Comparison of ENCODE assay signal across 1 cellular context in genomic region chr10:92486637-92487036, GRCh38.
TF ChIP-seq lines count a peak whose summit lies in the region.

No MANE protein-coding gene starts in this region.

TF ChIP-seq in K562, 482 proteins besides CTCF, POLR2A, EP300 and RAD21 (continued from another document and continues in another):
- TF ChIP-seq, protein P1, sequence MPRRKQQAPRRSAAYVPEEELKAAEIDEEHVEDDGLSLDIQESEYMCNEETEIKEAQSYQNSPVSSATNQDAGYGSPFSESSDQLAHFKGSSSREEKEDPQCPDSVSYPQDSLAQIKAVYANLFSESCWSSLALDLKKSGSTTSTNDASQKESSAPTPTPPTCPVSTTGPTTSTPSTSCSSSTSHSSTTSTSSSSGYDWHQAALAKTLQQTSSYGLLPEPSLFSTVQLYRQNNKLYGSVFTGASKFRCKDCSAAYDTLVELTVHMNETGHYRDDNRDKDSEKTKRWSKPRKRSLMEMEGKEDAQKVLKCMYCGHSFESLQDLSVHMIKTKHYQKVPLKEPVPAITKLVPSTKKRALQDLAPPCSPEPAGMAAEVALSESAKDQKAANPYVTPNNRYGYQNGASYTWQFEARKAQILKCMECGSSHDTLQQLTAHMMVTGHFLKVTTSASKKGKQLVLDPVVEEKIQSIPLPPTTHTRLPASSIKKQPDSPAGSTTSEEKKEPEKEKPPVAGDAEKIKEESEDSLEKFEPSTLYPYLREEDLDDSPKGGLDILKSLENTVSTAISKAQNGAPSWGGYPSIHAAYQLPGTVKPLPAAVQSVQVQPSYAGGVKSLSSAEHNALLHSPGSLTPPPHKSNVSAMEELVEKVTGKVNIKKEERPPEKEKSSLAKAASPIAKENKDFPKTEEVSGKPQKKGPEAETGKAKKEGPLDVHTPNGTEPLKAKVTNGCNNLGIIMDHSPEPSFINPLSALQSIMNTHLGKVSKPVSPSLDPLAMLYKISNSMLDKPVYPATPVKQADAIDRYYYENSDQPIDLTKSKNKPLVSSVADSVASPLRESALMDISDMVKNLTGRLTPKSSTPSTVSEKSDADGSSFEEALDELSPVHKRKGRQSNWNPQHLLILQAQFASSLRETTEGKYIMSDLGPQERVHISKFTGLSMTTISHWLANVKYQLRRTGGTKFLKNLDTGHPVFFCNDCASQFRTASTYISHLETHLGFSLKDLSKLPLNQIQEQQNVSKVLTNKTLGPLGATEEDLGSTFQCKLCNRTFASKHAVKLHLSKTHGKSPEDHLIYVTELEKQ (CRISPR knock-in tag; IDR thresholded peaks at IDR 0.05): no peak
- TF ChIP-seq CCAR2 (IDR thresholded peaks at IDR 0.05; ENCODE audit: low read depth, low read length) (no peak), ZNF583 (CRISPR knock-in tag; IDR thresholded peaks at IDR 0.05) (no peak), POLR2B (IDR thresholded peaks at IDR 0.05; ENCODE audit: low read depth, partially characterized antibody) (no peak), ZBTB12 (CRISPR knock-in tag; IDR thresholded peaks at IDR 0.05) (no peak), SMAD2 (IDR thresholded peaks at IDR 0.05; ENCODE audit: low read depth, low read length) (no peak), PBX2 (CRISPR knock-in tag; IDR thresholded peaks at IDR 0.05; ENCODE audit: low read depth) (no peak), PBX2 (tag; conservative IDR thresholded peaks at IDR 0.05; ENCODE audit: low read depth) (0 out of 2 replicates have a peak, but pooled peaks have one; percentile 28), LEF1 (IDR thresholded peaks at IDR 0.05) (0 out of 2 replicates have a peak, but pooled peaks have one; percentile 61), SRSF1 (IDR thresholded peaks at IDR 0.05; ENCODE audit: low read depth, low read length) (no peak), FOSL1 (tag; conservative IDR thresholded peaks at IDR 0.05) (0 out of 2 replicates have a peak, but pooled peaks have one; percentile 28), YBX1 (IDR thresholded peaks at IDR 0.05) (no peak), RCOR1 (IDR thresholded peaks at IDR 0.05; ENCODE audit: borderline replicate concordance in 1 of 2, low read depth in 2 of 2, low read length in 2 of 2) (0 out of 4 replicates have a peak, but pooled peaks of 1 of the 2 experiments have one; percentile 34), ARID3A (IDR thresholded peaks at IDR 0.05; ENCODE audit: borderline replicate concordance, low read depth, low read length) (peak; percentile 74), GABPB1 (CRISPR knock-in tag; IDR thresholded peaks at IDR 0.05) (no peak), CCNT2 (IDR thresholded peaks at IDR 0.05; ENCODE audit: borderline replicate concordance, extremely low read depth, insufficient read length, low read depth, low read length) (peak; percentile 16), FOXM1 (IDR thresholded peaks at IDR 0.05; ENCODE audit: low read depth) (0 out of 2 replicates have a peak, but pooled peaks have one; percentile 19), FOXM1 (CRISPR knock-in tag; IDR thresholded peaks at IDR 0.05; ENCODE audit: low read depth) (no peak), THRAP3 (IDR thresholded peaks at IDR 0.05; ENCODE audit: borderline replicate concordance) (no peak), SMARCC2 (IDR thresholded peaks at IDR 0.05; ENCODE audit: low read depth) (peak; percentile 77), ZNF316 (IDR thresholded peaks at IDR 0.05) (peak; percentile 68; the same call in 1 of the 2 replicates), ZKSCAN8 (CRISPR knock-in tag; IDR thresholded peaks at IDR 0.05) (no peak), HLTF (IDR thresholded peaks at IDR 0.05) (no peak)
- TF ChIP-seq, protein P2, sequence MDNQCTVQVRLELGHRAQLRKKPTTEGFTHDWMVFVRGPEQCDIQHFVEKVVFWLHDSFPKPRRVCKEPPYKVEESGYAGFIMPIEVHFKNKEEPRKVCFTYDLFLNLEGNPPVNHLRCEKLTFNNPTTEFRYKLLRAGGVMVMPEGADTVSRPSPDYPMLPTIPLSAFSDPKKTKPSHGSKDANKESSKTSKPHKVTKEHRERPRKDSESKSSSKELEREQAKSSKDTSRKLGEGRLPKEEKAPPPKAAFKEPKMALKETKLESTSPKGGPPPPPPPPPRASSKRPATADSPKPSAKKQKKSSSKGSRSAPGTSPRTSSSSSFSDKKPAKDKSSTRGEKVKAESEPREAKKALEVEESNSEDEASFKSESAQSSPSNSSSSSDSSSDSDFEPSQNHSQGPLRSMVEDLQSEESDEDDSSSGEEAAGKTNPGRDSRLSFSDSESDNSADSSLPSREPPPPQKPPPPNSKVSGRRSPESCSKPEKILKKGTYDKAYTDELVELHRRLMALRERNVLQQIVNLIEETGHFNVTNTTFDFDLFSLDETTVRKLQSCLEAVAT (IDR thresholded peaks at IDR 0.05): peak in 1 of 2 experiments; percentile 46; a peak in 1 of 4 replicates
- TF ChIP-seq, protein P3, sequence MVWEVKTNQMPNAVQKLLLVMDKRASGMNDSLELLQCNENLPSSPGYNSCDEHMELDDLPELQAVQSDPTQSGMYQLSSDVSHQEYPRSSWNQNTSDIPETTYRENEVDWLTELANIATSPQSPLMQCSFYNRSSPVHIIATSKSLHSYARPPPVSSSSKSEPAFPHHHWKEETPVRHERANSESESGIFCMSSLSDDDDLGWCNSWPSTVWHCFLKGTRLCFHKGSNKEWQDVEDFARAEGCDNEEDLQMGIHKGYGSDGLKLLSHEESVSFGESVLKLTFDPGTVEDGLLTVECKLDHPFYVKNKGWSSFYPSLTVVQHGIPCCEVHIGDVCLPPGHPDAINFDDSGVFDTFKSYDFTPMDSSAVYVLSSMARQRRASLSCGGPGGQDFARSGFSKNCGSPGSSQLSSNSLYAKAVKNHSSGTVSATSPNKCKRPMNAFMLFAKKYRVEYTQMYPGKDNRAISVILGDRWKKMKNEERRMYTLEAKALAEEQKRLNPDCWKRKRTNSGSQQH (CRISPR knock-in tag; IDR thresholded peaks at IDR 0.05): no peak
- TF ChIP-seq, protein P4, sequence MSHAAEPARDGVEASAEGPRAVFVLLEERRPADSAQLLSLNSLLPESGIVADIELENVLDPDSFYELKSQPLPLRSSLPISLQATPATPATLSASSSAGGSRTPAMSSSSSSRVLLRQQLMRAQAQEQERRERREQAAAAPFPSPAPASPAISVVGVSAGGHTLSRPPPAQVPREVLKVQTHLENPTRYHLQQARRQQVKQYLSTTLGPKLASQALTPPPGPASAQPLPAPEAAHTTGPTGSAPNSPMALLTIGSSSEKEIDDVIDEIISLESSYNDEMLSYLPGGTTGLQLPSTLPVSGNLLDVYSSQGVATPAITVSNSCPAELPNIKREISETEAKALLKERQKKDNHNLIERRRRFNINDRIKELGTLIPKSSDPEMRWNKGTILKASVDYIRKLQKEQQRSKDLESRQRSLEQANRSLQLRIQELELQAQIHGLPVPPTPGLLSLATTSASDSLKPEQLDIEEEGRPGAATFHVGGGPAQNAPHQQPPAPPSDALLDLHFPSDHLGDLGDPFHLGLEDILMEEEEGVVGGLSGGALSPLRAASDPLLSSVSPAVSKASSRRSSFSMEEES (CRISPR knock-in tag; IDR thresholded peaks at IDR 0.05): no peak
- TF ChIP-seq, protein P5, sequence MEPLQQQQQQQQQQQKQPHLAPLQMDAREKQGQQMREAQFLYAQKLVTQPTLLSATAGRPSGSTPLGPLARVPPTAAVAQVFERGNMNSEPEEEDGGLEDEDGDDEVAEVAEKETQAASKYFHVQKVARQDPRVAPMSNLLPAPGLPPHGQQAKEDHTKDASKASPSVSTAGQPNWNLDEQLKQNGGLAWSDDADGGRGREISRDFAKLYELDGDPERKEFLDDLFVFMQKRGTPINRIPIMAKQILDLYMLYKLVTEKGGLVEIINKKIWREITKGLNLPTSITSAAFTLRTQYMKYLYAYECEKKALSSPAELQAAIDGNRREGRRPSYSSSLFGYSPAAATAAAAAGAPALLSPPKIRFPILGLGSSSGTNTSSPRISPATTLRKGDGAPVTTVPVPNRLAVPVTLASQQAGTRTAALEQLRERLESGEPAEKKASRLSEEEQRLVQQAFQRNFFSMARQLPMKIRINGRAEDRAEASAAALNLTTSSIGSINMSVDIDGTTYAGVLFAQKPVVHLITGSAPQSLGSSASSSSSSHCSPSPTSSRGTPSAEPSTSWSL (CRISPR knock-in tag; IDR thresholded peaks at IDR 0.05; ENCODE audit: borderline replicate concordance): no peak
- TF ChIP-seq, protein P6, sequence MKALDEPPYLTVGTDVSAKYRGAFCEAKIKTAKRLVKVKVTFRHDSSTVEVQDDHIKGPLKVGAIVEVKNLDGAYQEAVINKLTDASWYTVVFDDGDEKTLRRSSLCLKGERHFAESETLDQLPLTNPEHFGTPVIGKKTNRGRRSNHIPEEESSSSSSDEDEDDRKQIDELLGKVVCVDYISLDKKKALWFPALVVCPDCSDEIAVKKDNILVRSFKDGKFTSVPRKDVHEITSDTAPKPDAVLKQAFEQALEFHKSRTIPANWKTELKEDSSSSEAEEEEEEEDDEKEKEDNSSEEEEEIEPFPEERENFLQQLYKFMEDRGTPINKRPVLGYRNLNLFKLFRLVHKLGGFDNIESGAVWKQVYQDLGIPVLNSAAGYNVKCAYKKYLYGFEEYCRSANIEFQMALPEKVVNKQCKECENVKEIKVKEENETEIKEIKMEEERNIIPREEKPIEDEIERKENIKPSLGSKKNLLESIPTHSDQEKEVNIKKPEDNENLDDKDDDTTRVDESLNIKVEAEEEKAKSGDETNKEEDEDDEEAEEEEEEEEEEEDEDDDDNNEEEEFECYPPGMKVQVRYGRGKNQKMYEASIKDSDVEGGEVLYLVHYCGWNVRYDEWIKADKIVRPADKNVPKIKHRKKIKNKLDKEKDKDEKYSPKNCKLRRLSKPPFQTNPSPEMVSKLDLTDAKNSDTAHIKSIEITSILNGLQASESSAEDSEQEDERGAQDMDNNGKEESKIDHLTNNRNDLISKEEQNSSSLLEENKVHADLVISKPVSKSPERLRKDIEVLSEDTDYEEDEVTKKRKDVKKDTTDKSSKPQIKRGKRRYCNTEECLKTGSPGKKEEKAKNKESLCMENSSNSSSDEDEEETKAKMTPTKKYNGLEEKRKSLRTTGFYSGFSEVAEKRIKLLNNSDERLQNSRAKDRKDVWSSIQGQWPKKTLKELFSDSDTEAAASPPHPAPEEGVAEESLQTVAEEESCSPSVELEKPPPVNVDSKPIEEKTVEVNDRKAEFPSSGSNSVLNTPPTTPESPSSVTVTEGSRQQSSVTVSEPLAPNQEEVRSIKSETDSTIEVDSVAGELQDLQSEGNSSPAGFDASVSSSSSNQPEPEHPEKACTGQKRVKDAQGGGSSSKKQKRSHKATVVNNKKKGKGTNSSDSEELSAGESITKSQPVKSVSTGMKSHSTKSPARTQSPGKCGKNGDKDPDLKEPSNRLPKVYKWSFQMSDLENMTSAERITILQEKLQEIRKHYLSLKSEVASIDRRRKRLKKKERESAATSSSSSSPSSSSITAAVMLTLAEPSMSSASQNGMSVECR (CRISPR knock-in tag; IDR thresholded peaks at IDR 0.05): no peak
- TF ChIP-seq, protein P7, sequence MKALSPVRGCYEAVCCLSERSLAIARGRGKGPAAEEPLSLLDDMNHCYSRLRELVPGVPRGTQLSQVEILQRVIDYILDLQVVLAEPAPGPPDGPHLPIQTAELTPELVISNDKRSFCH (CRISPR knock-in tag; IDR thresholded peaks at IDR 0.05): no peak
- TF ChIP-seq, protein P7 (tag; IDR thresholded peaks at IDR 0.05): no peak
- TF ChIP-seq, protein P8, sequence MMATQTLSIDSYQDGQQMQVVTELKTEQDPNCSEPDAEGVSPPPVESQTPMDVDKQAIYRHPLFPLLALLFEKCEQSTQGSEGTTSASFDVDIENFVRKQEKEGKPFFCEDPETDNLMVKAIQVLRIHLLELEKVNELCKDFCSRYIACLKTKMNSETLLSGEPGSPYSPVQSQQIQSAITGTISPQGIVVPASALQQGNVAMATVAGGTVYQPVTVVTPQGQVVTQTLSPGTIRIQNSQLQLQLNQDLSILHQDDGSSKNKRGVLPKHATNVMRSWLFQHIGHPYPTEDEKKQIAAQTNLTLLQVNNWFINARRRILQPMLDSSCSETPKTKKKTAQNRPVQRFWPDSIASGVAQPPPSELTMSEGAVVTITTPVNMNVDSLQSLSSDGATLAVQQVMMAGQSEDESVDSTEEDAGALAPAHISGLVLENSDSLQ (IDR thresholded peaks at IDR 0.05): peak; percentile 9; the same call in 1 of the 2 replicates
